ENCODE assay signal across 17 cellular contexts in the genomic region with DNA sequence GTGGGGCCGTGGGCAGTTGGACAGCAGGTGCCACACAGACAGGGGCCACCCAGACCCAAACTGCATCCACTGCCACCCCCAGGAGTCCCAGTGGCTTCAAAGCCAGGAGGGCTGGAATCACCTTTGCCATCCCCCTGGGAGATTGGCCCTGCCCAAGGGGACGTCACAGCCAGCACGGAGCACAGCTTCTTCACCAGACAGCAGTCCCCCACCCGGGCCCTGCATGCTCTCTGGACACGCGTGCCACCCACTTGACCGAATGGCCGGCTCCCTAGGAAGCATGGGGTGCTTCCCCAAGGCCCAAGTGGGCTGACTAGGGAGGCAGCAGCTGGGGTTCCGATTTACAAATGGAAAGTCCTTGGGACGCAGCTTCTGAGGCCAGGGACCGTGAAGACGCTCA. TPM values are rescaled to one million over a fixed set of nuclear protein-coding genes. Genes with fewer than 3 reads are reported as not detected.
DNase-seq lines count a peak whose midpoint lies in the region; ATAC-seq and TF ChIP-seq lines count a peak whose summit lies in the region.
"Had no signal": no experiment of that assay in that cellular context is flagged by ENCODE, and none has a peak within 500 bp of the region (broad histone marks: within the 10 kb centered on the region; RNA-seq: fewer than 3 reads in every experiment).

No MANE protein-coding gene starts in this region.

- no peak for TF ChIP-seq CTCF in left ventricle myocardium inferior (IDR thresholded peaks at IDR 0.05; ENCODE audit: borderline replicate concordance)
- TF ChIP-seq CTCF in coronary artery (IDR thresholded peaks at IDR 0.05): no peak
- TF ChIP-seq CTCF in osteoblast (IDR thresholded peaks at IDR 0.05; ENCODE audit: extremely low read depth, low read depth, low read length): no peak

- 90% methylated on average over 12 of the region's 12 CpGs for WGBS in right cardiac atrium

- no peak overlapping the region for H2AFZ ChIP-seq in osteoblast (ENCODE audit: low read length)

- H3K4me3 ChIP-seq in right cardiac atrium (ENCODE audit: low read length): no peak overlapping the region
- no peak overlapping the region for H3K4me3 ChIP-seq in left ventricle myocardium inferior
- no peak overlapping the region for H3K4me3 ChIP-seq in coronary artery
- no peak overlapping the region for H3K4me3 ChIP-seq in osteoblast (ENCODE audit: insufficient read depth, low read length)
- no peak overlapping the region for H3K4me3 ChIP-seq in MG63
- H3K4me3 ChIP-seq: A549; BLaER1 treated with 17β-estradiol and CSF1 and Interleukin-3, amounts not matched to agents 10 nM and 100 nM had no signal

- H4K20me1 ChIP-seq in osteoblast (ENCODE audit: insufficient read depth, low read length): no peaks in the 10 kb centered on the region

- H3K27me3 ChIP-seq in right cardiac atrium (ENCODE audit: control insufficient read depth, insufficient read depth): no peaks in the 10 kb centered on the region
- no peaks in the 10 kb centered on the region for H3K27me3 ChIP-seq in left ventricle myocardium inferior (ENCODE audit: low read depth)
- no peaks in the 10 kb centered on the region for H3K27me3 ChIP-seq in osteoblast (ENCODE audit: insufficient read depth, low read length)
- no peaks in the 10 kb centered on the region for H3K27me3 ChIP-seq in MG63
- H3K27me3 ChIP-seq: BLaER1 treated with 17β-estradiol and CSF1 and Interleukin-3, amounts not matched to agents 10 nM and 100 nM had no signal

- ATAC-seq in right cardiac atrium: no peak
- ATAC-seq: A549; CD8-positive, alpha-beta T cell had no signal

- H3K9me3 ChIP-seq in right cardiac atrium (ENCODE audit: control insufficient read depth, low read length) (no peaks in the 10 kb centered on the region), left ventricle myocardium inferior (replicated peaks) (no peaks in the 10 kb centered on the region), osteoblast (ENCODE audit: low read depth, low read length) (no peaks in the 10 kb centered on the region), MG63 (no peaks in the 10 kb centered on the region)
- H3K9me3 ChIP-seq: A549; BLaER1 treated with 17β-estradiol and CSF1 and Interleukin-3, amounts not matched to agents 10 nM and 100 nM; Caco-2 had no signal

- no peaks in the 10 kb centered on the region for H3K79me2 ChIP-seq in osteoblast (ENCODE audit: insufficient read depth, low read length)

- no peaks in the 10 kb centered on the region for H3K4me1 ChIP-seq in right cardiac atrium (ENCODE audit: control insufficient read depth, insufficient read depth, low read length)
- H3K4me1 ChIP-seq in left ventricle myocardium inferior: no peaks in the 10 kb centered on the region
- H3K4me1 ChIP-seq in osteoblast (ENCODE audit: insufficient read depth, low read length): no peaks in the 10 kb centered on the region
- H3K4me1 ChIP-seq: A549; BLaER1 treated with 17β-estradiol and CSF1 and Interleukin-3, amounts not matched to agents 10 nM and 100 nM; Caco-2 had no signal

- H3K4me2 ChIP-seq in osteoblast (ENCODE audit: insufficient read depth, low read length): no peak overlapping the region
- H3K4me2 ChIP-seq: A549; BLaER1 treated with 17β-estradiol and CSF1 and Interleukin-3, amounts not matched to agents 10 nM and 100 nM had no signal

- no peak overlapping the region for H3K27ac ChIP-seq in right cardiac atrium (ENCODE audit: low read length)
- no peak overlapping the region for H3K27ac ChIP-seq in left ventricle myocardium inferior (replicated peaks)
- H3K27ac ChIP-seq in coronary artery: no peak overlapping the region
- H3K27ac ChIP-seq in osteoblast (ENCODE audit: low read depth, low read length): no peak overlapping the region
- H3K27ac ChIP-seq: 22Rv1; A549; BLaER1 treated with 17β-estradiol and CSF1 and Interleukin-3, amounts not matched to agents 10 nM and 100 nM; C4-2B had no signal

- peak in 2 of 3 donors; percentile 34 to 39 for DNase-seq in right cardiac atrium
- DNase-seq in left ventricle myocardium inferior: no peak
- DNase-seq in coronary artery (ENCODE audit: low spot score): peak; percentile 61
- DNase-seq in osteoblast (ENCODE audit: insufficient read length, low spot score, missing footprints): peak; percentile 14
- no peak for DNase-seq in MG63
- no peak for DNase-seq in NCI-H446 (lab: John Stamatoyannopoulos, UW)
- DNase-seq: AML-193; Caco-2; Calu3; CD4-positive, alpha-beta T cell; CD8-positive, alpha-beta T cell; DMS79 treated with DMSO at 0.1 percent for 48 hours; GF-D8 had no signal

- H3K36me3 ChIP-seq in left ventricle myocardium inferior: peaks cover 90% of the 10 kb centered on the region
- H3K36me3 ChIP-seq in osteoblast (ENCODE audit: insufficient read depth, low read length): peaks cover 37% of the 10 kb centered on the region
- H3K36me3 ChIP-seq in MG63: peaks cover 23% of the 10 kb centered on the region

- intact Hi-C loops in right cardiac atrium (cut with DNase I): no loop called here
- intact Hi-C loops in left ventricle myocardium inferior (cut with micrococcal nuclease): no loop called here

RNA-seq across cellular contexts. Expression of a gene that starts 17.3 kb away (rescaled TPM):
- total RNA-seq in right cardiac atrium: 1 to 10 TPM; 5.8 to 9.4 (median 7.8) TPM
- 3.9 TPM for polyA plus RNA-seq in right cardiac atrium
- total RNA-seq in left ventricle myocardium inferior: 5.5 TPM
- total RNA-seq in osteoblast: 14.1 and 16.6 TPM in 2 replicates
- 29.3 and 41.6 TPM in 2 replicates for total RNA-seq in MG63 (2014; rRNA removed; shearing (Covaris generic); ENCODE audit: low replicate concordance)

RNA-seq across cellular contexts. Expression of a gene that starts 21.8 kb away (rescaled TPM):
- total RNA-seq in right cardiac atrium: 1 to 10 TPM; 3.8 to 6.1 (median 4.0) TPM
- 1.4 TPM for polyA plus RNA-seq in right cardiac atrium
- total RNA-seq in left ventricle myocardium inferior: 4.3 TPM
- total RNA-seq in osteoblast: 2.1 and 2.2 TPM in 2 replicates
- total RNA-seq in MG63 (2014; rRNA removed; shearing (Covaris generic); ENCODE audit: low replicate concordance): 13.8 and 14.9 TPM in 2 replicates

RNA-seq across cellular contexts. Expression of a gene that starts 57.2 kb away (rescaled TPM):
- 1,000 to 10,000 TPM; 1,045 to 1,141 (median 1,055) TPM for total RNA-seq in right cardiac atrium
- polyA plus RNA-seq in right cardiac atrium: 1,140 TPM
- total RNA-seq in left ventricle myocardium inferior: 1,154 TPM
- 1,904 and 1,975 TPM in 2 replicates for total RNA-seq in osteoblast
- total RNA-seq in MG63 (2014; rRNA removed; shearing (Covaris generic); ENCODE audit: low replicate concordance): 1,042 and 1,166 TPM in 2 replicates

Comparison
In these comparisons a context has a peak if more than half of its experiments do, and no peak if none do; other contexts are left out.
1. DNase-seq: peak in right cardiac atrium (2 of 3), coronary artery (single experiment) and osteoblast (single experiment); none in left ventricle myocardium inferior (single experiment), MG63 (single experiment) and NCI-H446 (0 of 2).